9 cellular contexts compared by ENCODE assay signal in the genomic region with DNA sequence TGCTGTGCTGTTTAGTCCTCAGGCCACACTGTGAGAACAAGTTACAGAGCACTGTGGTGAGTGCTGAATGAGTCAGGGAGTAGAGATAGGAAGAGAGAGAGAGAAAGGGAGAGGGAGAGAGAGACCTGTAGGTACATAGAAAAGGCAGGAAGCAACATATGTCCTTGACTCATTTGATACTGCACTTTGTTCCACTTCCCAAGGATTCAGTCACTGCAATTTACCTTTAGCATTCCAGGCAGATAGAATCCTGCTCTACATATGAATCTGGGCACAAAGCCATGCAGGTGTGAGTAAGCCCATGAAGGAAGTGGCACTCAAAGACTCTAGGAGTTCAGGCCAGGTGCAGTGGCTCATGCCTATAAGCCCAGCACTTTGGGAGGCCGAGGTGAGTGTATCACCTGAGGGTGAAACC. TPM values are rescaled to one million over a fixed set of nuclear protein-coding genes. Genes with fewer than 3 reads are reported as not detected.
DNase-seq lines count a peak whose midpoint lies in the region; ATAC-seq and TF ChIP-seq lines count a peak whose summit lies in the region.
"Had no signal": no experiment of that assay in that cellular context is flagged by ENCODE, and none has a peak within 500 bp of the region (broad histone marks: within the 10 kb centered on the region; RNA-seq: fewer than 3 reads in every experiment).

No MANE protein-coding gene starts in this region.

- no peaks in the 10 kb centered on the region for H3K27me3 Mint-ChIP-seq in activated T-helper 2 cell treated with anti-CD3 and anti-CD28 coated beads, Interferon-gamma antibody, Interleukin-2, Interleukin-4, amounts not matched to agents 10 μg/mL and 5 μg/mL and 100 μg/mL, durations not matched to agents 14 hours and 24 hours and 36 hours (ENCODE audit: low read depth)

- H3K4me3 ChIP-seq in DOHH2 (ENCODE audit: low read length) = peak overlapping the region; percentile 77
- no peak overlapping the region for H3K4me3 ChIP-seq in mucosa of descending colon

- peak overlapping the region; percentile 86 for H3K27ac ChIP-seq in DOHH2 (ENCODE audit: low read depth, low read length)
- H3K27ac ChIP-seq: parathyroid adenoma had no signal

- H3K27me3 ChIP-seq in DOHH2 (ENCODE audit: control insufficient read depth, low read length) = peaks cover 4% of the 10 kb centered on the region; the same call in 1 of the 2 replicates

- H3K36me3 Mint-ChIP-seq in activated T-helper 2 cell treated with anti-CD3 and anti-CD28 coated beads, Interferon-gamma antibody, Interleukin-2, Interleukin-4, amounts not matched to agents 10 μg/mL and 5 μg/mL and 100 μg/mL, durations not matched to agents 14 hours and 24 hours and 36 hours (ENCODE audit: low read depth) = peaks cover 9% of the 10 kb centered on the region

- peak overlapping the region; percentile 94 for H3K27ac Mint-ChIP-seq in activated T-helper 2 cell treated with anti-CD3 and anti-CD28 coated beads, Interferon-gamma antibody, Interleukin-2, Interleukin-4, amounts not matched to agents 10 μg/mL and 5 μg/mL and 100 μg/mL, durations not matched to agents 14 hours and 24 hours and 36 hours

- peaks cover 65% of the 10 kb centered on the region for H3K4me1 Mint-ChIP-seq in activated T-helper 2 cell treated with anti-CD3 and anti-CD28 coated beads, Interferon-gamma antibody, Interleukin-2, Interleukin-4, amounts not matched to agents 10 μg/mL and 5 μg/mL and 100 μg/mL, durations not matched to agents 14 hours and 24 hours and 36 hours (ENCODE audit: low read depth)

- H3K9me3 ChIP-seq in DOHH2 (ENCODE audit: control insufficient read depth, insufficient read depth, low read length) (no peaks in the 10 kb centered on the region), mucosa of descending colon (no peaks in the 10 kb centered on the region)

- DNase-seq in NCI-H1105 treated with DMSO at 0.1 percent for 48 hours (lab: John Stamatoyannopoulos, UW) (peak; percentile 76), mucosa of descending colon (peak; percentile 43 to 87 (median 55)), midbrain (lab: John Stamatoyannopoulos, UW) (no peak), NCI-H146 (lab: John Stamatoyannopoulos, UW) (no peak)
- DNase-seq in activated T-helper 2 cell treated with anti-CD3 and anti-CD28 coated beads, Interferon-gamma antibody, Interleukin-2, Interleukin-4, amounts not matched to agents 10 μg/mL and 5 μg/mL and 100 μg/mL, durations not matched to agents 14 hours and 24 hours and 36 hours (ENCODE audit: low spot score) = no peak

- H4K20me1 ChIP-seq in DOHH2 (ENCODE audit: control insufficient read depth, insufficient read depth, low read depth, low read length) = no peaks in the 10 kb centered on the region

- H3F3A ChIP-seq in DOHH2 (ENCODE audit: control insufficient read depth, insufficient read depth) = peaks cover 9% of the 10 kb centered on the region

- no peaks in the 10 kb centered on the region for H3K9me2 ChIP-seq in DOHH2 (replicated peaks; ENCODE audit: control insufficient read depth, low read length)

- H3K4me1 ChIP-seq in DOHH2 (ENCODE audit: control insufficient read depth, low read length) (peaks cover 62% of the 10 kb centered on the region), mucosa of descending colon (ENCODE audit: low read depth) (peaks cover 3% of the 10 kb centered on the region)
- H3K4me1 ChIP-seq: parathyroid adenoma had no signal

- H3K4me2 ChIP-seq in DOHH2 (ENCODE audit: low read length) = peak overlapping the region; percentile 89

- H3K36me3 ChIP-seq in DOHH2 (ENCODE audit: control insufficient read depth, low read length) = peaks cover 32% of the 10 kb centered on the region
- H3K36me3 ChIP-seq in mucosa of descending colon (ENCODE audit: low read depth) = no peaks in the 10 kb centered on the region

- peak overlapping the region; percentile 92 for H3K4me3 Mint-ChIP-seq in activated T-helper 2 cell treated with anti-CD3 and anti-CD28 coated beads, Interferon-gamma antibody, Interleukin-2, Interleukin-4, amounts not matched to agents 10 μg/mL and 5 μg/mL and 100 μg/mL, durations not matched to agents 14 hours and 24 hours and 36 hours (ENCODE audit: low read depth)

- intact Hi-C loops in activated T-helper 2 cell treated with anti-CD3 and anti-CD28 coated beads, Interferon-gamma antibody, Interleukin-2, Interleukin-4, amounts not matched to agents 10 μg/mL and 5 μg/mL and 100 μg/mL, durations not matched to agents 14 hours and 24 hours and 36 hours (cut with micrococcal nuclease) = loop anchor here (1.0 to 10.0 kb wide), 4 partner anchors 32 to 1709 kb away; partner anchors contain the start of gene DNAJB14
- intact Hi-C loops in mucosa of descending colon (cut with DNase I, micrococcal nuclease) = loop anchor here in 1 of 2 donors (10.0 kb wide), 2 partner anchors 79 to 139 kb away; partner anchors contain the start of genes H2AZ1 and LAMTOR3

- TF ChIP-seq CTCF in DOHH2 (IDR thresholded peaks at IDR 0.05; ENCODE audit: low read depth, low read length, poor library complexity, severe bottlenecking) (no peak), mucosa of descending colon (IDR thresholded peaks at IDR 0.05) (no peak)

- H3K9me3 Mint-ChIP-seq in activated T-helper 2 cell treated with anti-CD3 and anti-CD28 coated beads, Interferon-gamma antibody, Interleukin-2, Interleukin-4, amounts not matched to agents 10 μg/mL and 5 μg/mL and 100 μg/mL, durations not matched to agents 14 hours and 24 hours and 36 hours = no peaks in the 10 kb centered on the region

- H3K79me2 ChIP-seq in DOHH2 (ENCODE audit: control insufficient read depth, low read length) = peaks cover 39% of the 10 kb centered on the region
- H3K79me2 ChIP-seq: parathyroid adenoma had no signal

- peak; percentile 87 for ATAC-seq in mucosa of descending colon
- no peak for ATAC-seq in GM21786 (IDR thresholded peaks at IDR 0.05; ENCODE audit: unreplicated experiment)
- ATAC-seq in GM21723 (IDR thresholded peaks at IDR 0.05; ENCODE audit: unreplicated experiment) = no peak

RNA-seq across cellular contexts. Expression of gene DAPP1, which starts 1.0 kb away (rescaled TPM):
- total RNA-seq in activated T-helper 2 cell treated with anti-CD3 and anti-CD28 coated beads, Interferon-gamma antibody, Interleukin-2, Interleukin-4, amounts not matched to agents 10 μg/mL and 5 μg/mL and 100 μg/mL, durations not matched to agents 14 hours and 24 hours and 36 hours = 21.4 and 23.6 TPM in 2 replicates
- total RNA-seq in mucosa of descending colon = 1 to 10 TPM; 1.3 to 4.6 (median 1.7) TPM

Comparison
In these comparisons a context has a peak if more than half of its experiments do, and no peak if none do; other contexts are left out.
1. DNase-seq: peak in NCI-H1105 treated with DMSO at 0.1 percent for 48 hours (single experiment) and mucosa of descending colon (3 of 3); none in activated T-helper 2 cell treated with anti-CD3 and anti-CD28 coated beads, Interferon-gamma antibody, Interleukin-2, Interleukin-4, amounts not matched to agents 10 μg/mL and 5 μg/mL and 100 μg/mL, durations not matched to agents 14 hours and 24 hours and 36 hours (single experiment), midbrain (single experiment) and NCI-H146 (single experiment).